ENCODE assay signal across 22 cellular contexts in the genomic region with DNA sequence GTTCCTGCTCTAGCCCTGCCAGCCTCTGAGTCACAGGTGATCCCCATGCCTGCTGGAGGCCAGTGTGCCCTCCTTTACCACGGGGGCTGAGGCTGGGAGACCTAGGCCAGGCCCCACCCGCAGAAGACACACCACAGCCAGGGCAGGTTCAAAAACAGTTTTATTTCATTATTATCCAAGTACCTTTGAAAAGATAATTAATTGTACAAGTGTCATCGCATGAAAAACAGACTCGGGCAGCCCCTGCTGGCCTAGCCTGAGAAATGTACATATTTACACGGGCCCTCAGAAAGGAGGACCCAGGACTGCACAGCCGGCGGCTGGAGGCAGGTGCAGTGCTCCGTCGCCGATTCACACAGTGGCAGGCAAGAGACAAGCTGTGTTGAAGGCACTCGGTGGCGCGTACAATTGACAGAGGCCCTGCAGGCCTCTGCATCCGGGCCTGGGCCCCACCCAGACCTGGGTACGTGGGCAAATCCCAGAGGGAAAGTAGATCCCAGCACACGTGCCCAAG. TPM values are rescaled to one million over a fixed set of nuclear protein-coding genes. Genes with fewer than 3 reads are reported as not detected.
DNase-seq lines count a peak whose midpoint lies in the region; ATAC-seq and TF ChIP-seq lines count a peak whose summit lies in the region.
"Had no signal": no experiment of that assay in that cellular context is flagged by ENCODE, and none has a peak within 500 bp of the region (broad histone marks: within the 10 kb centered on the region; RNA-seq: fewer than 3 reads in every experiment).

No MANE protein-coding gene starts in this region.

- H3K4me1 ChIP-seq in BE2C (no peaks in the 10 kb centered on the region), HEK293 (ENCODE audit: control insufficient read depth, insufficient read depth, low read length) (no peaks in the 10 kb centered on the region), neural progenitor cell (no peaks in the 10 kb centered on the region)
- H3K4me1 ChIP-seq: heart right ventricle, vagina had no signal

- no peaks in the 10 kb centered on the region for H3K4me1 Mint-ChIP-seq in activated T-helper 17 cell treated with anti-CD3 and anti-CD28 coated beads, Interleukin-2, amount 50 U/mL, for 72 hours
- H3K4me1 Mint-ChIP-seq in neural progenitor cell: no peaks in the 10 kb centered on the region
- H3K4me1 Mint-ChIP-seq: stimulated activated memory B cell treated with anti-CD40 and anti-IgM and Interleukin-4, amounts not matched to agents 10 μg/mL and 1 μg/mL and 100 μg/mL, for 72 hours had no signal

- no peak overlapping the region for H3K4me2 ChIP-seq in neural progenitor cell

- POLR2A ChIA-PET in HEK293 (lab: Yijun Ruan, JAX): interaction anchor here (0.7 kb wide), 1 partner anchor 63 kb away, joined by 3 read pairs; no protein-coding TSS in a partner anchor

- in situ Hi-C loops in astrocyte of the cerebellum (cut with HindIII; ENCODE audit: low sequenced_read_pairs): loop anchor here (5.0 kb wide), 1 partner anchor 40 kb away; no protein-coding TSS in a partner anchor

- no peaks in the 10 kb centered on the region for H3K27me3 ChIP-seq in BE2C
- peaks cover 2% of the 10 kb centered on the region for H3K27me3 ChIP-seq in neural progenitor cell
- H3K27me3 ChIP-seq: vagina had no signal

- H3K9me3 ChIP-seq in BE2C (no peaks in the 10 kb centered on the region), HEK293 (ENCODE audit: control insufficient read depth, insufficient read depth, low read depth, low read length) (no peaks in the 10 kb centered on the region), neural progenitor cell (ENCODE audit: low read depth) (no peaks in the 10 kb centered on the region)
- H3K9me3 ChIP-seq: heart right ventricle, vagina had no signal

- no peak overlapping the region for H3K27ac ChIP-seq in HEK293 (ENCODE audit: extremely low read depth, low read depth, low read length)
- H3K27ac ChIP-seq in neural progenitor cell: no peak overlapping the region
- H3K27ac ChIP-seq: cardiac muscle cell, heart right ventricle, vagina had no signal

- no peaks in the 10 kb centered on the region for H3K79me2 ChIP-seq in neural progenitor cell (ENCODE audit: low read depth)

- no peaks in the 10 kb centered on the region for H4K20me1 ChIP-seq in neural progenitor cell (ENCODE audit: low read depth)

- H3K27me3 Mint-ChIP-seq in activated T-helper 17 cell treated with anti-CD3 and anti-CD28 coated beads, Interleukin-2, amount 50 U/mL, for 72 hours: no peaks in the 10 kb centered on the region
- peaks cover 2% of the 10 kb centered on the region for H3K27me3 Mint-ChIP-seq in neural progenitor cell (ENCODE audit: insufficient read depth, low read depth)
- H3K27me3 Mint-ChIP-seq: naive B cell had no signal

- H3F3A ChIP-seq in neural progenitor cell (ENCODE audit: low read depth): no peaks in the 10 kb centered on the region

- peak; percentile 30; the same call in 1 of the 2 replicates for TF ChIP-seq CTCF in BE2C (IDR thresholded peaks at IDR 0.05; ENCODE audit: low read depth, low read length)
- TF ChIP-seq CTCF in HEK293 (tag by site-specific recombination; IDR thresholded peaks at IDR 0.05): no peak
- peak; percentile 17 for TF ChIP-seq CTCF in astrocyte of the cerebellum (IDR thresholded peaks at IDR 0.05; ENCODE audit: low read depth, low read length, missing control alignments)
- TF ChIP-seq CTCF in neural progenitor cell (IDR thresholded peaks at IDR 0.05): no peak

- intact Hi-C loops in head of caudate nucleus (cut with DNase I): no loop called here

- ATAC-seq in activated T-helper 17 cell treated with anti-CD3 and anti-CD28 coated beads, Interleukin-2, amount 50 U/mL, for 72 hours (replicated peaks): no peak
- ATAC-seq: activated CD8-positive, alpha-beta T cell treated with anti-CD3 and anti-CD28 coated beads, Interleukin-2, amount 10 ng/mL, durations not matched to agents 7 days and 5 days; HCT116; heart right ventricle; left lobe of liver; right cardiac atrium; stimulated activated memory B cell treated with anti-CD40 and anti-IgM and Interleukin-4, amounts not matched to agents 10 μg/mL and 1 μg/mL and 100 μg/mL, for 72 hours had no signal

- H3K27ac Mint-ChIP-seq in activated T-helper 17 cell treated with anti-CD3 and anti-CD28 coated beads, Interleukin-2, amount 50 U/mL, for 72 hours: no peak overlapping the region
- H3K27ac Mint-ChIP-seq in neural progenitor cell: no peak overlapping the region
- H3K27ac Mint-ChIP-seq: activated CD8-positive, alpha-beta T cell treated with anti-CD3 and anti-CD28 coated beads, Interleukin-2, amount 10 ng/mL, durations not matched to agents 7 days and 5 days; naive B cell; stimulated activated memory B cell treated with anti-CD40 and anti-IgM and Interleukin-4, amounts not matched to agents 10 μg/mL and 1 μg/mL and 100 μg/mL, for 72 hours had no signal

- H3K36me3 ChIP-seq in BE2C (peaks cover 30% of the 10 kb centered on the region), HEK293 (ENCODE audit: control insufficient read depth in 2 of 2, insufficient read depth in 1 of 2, low read length in 2 of 2) (peaks cover 0 to 63% of the 10 kb centered on the region in 2 experiments; a peak in 2 of 3 replicates), neural progenitor cell (no peaks in the 10 kb centered on the region)

- H2AFZ ChIP-seq in neural progenitor cell (replicated peaks): no peak overlapping the region

- H3K4me3 Mint-ChIP-seq in activated T-helper 17 cell treated with anti-CD3 and anti-CD28 coated beads, Interleukin-2, amount 50 U/mL, for 72 hours: no peak overlapping the region
- H3K4me3 Mint-ChIP-seq in neural progenitor cell: no peak overlapping the region
- H3K4me3 Mint-ChIP-seq: activated CD8-positive, alpha-beta T cell treated with anti-CD3 and anti-CD28 coated beads, Interleukin-2, amount 10 ng/mL, durations not matched to agents 7 days and 5 days; naive B cell; stimulated activated memory B cell treated with anti-CD40 and anti-IgM and Interleukin-4, amounts not matched to agents 10 μg/mL and 1 μg/mL and 100 μg/mL, for 72 hours had no signal

- CTCF ChIA-PET in HEK293 (lab: Yijun Ruan, JAX): interaction anchor here (0.6 kb wide), 1 partner anchor 32 kb away, joined by 3 read pairs; no protein-coding TSS in a partner anchor

- no peaks in the 10 kb centered on the region for H3K9me3 Mint-ChIP-seq in activated T-helper 17 cell treated with anti-CD3 and anti-CD28 coated beads, Interleukin-2, amount 50 U/mL, for 72 hours
- H3K9me3 Mint-ChIP-seq in neural progenitor cell: peaks cover 5% of the 10 kb centered on the region
- H3K9me3 Mint-ChIP-seq: naive B cell; stimulated activated memory B cell treated with anti-CD40 and anti-IgM and Interleukin-4, amounts not matched to agents 10 μg/mL and 1 μg/mL and 100 μg/mL, for 72 hours had no signal

- H3K4me3 ChIP-seq in BE2C (ENCODE audit: low read depth, low read length): no peak overlapping the region
- H3K4me3 ChIP-seq in HEK293 (ENCODE audit: low read depth, low read length): no peak overlapping the region
- no peak overlapping the region for H3K4me3 ChIP-seq in astrocyte of the cerebellum (ENCODE audit: low read depth, low read length)
- no peak overlapping the region for H3K4me3 ChIP-seq in neural progenitor cell
- H3K4me3 ChIP-seq: cardiac muscle cell, heart right ventricle, vagina had no signal

- DNase-seq in BE2C (peak; percentile 52), NCI-H2107 (lab: John Stamatoyannopoulos, UW) (peak; percentile 33), astrocyte of the cerebellum (ENCODE audit: low read depth) (no peak), head of caudate nucleus (no peak), neural progenitor cell (ENCODE audit: low spot score) (no peak), islet precursor cell (no peak)
- DNase-seq: activated CD8-positive, alpha-beta T cell treated with anti-CD3 and anti-CD28 coated beads, Interleukin-2, amount 10 ng/mL, durations not matched to agents 7 days and 5 days; activated naive CD4-positive, alpha-beta T cell treated with Interleukin-2 at 50 U/mL for 16 hours; AML-193; heart right ventricle; naive B cell; right cardiac atrium; stimulated activated CD4-positive, alpha-beta T cell treated with anti-CD3 and anti-CD28 coated beads, Interleukin-4, amount 100 ng/mL, for 24 hours; T-helper 9 cell had no signal

- peaks cover 19% of the 10 kb centered on the region for H3K36me3 Mint-ChIP-seq in activated T-helper 17 cell treated with anti-CD3 and anti-CD28 coated beads, Interleukin-2, amount 50 U/mL, for 72 hours (ENCODE audit: low read depth)
- peaks cover 10% of the 10 kb centered on the region for H3K36me3 Mint-ChIP-seq in neural progenitor cell

- no peak overlapping the region for H3K9ac ChIP-seq in neural progenitor cell

TF ChIP-seq in HEK293, 187 proteins besides CTCF, POLR2A, EP300 and RAD21 (continues in another document):
- TF ChIP-seq, protein P1, sequence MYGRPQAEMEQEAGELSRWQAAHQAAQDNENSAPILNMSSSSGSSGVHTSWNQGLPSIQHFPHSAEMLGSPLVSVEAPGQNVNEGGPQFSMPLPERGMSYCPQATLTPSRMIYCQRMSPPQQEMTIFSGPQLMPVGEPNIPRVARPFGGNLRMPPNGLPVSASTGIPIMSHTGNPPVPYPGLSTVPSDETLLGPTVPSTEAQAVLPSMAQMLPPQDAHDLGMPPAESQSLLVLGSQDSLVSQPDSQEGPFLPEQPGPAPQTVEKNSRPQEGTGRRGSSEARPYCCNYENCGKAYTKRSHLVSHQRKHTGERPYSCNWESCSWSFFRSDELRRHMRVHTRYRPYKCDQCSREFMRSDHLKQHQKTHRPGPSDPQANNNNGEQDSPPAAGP (tag by site-specific recombination; IDR thresholded peaks at IDR 0.05): no peak
- no peak for TF ChIP-seq ZNF239 (tag by site-specific recombination; IDR thresholded peaks at IDR 0.05)

RNA-seq across cellular contexts. Expression of a gene that starts 4.4 kb away (rescaled TPM):
- polyA plus RNA-seq in BE2C (2012; ENCODE audit: insufficient read depth, insufficient read length, low read depth): 30.9 TPM
- total RNA-seq in activated T-helper 17 cell treated with anti-CD3 and anti-CD28 coated beads, Interleukin-2, amount 50 U/mL, for 72 hours: not detected
- total RNA-seq in neural progenitor cell (ENCODE audit: low replicate concordance): 0.53 TPM in 1 of 2 replicates, not detected in the other
- total RNA-seq: activated CD8-positive, alpha-beta T cell treated with anti-CD3 and anti-CD28 coated beads, Interleukin-2, amount 10 ng/mL, durations not matched to agents 7 days and 5 days; vagina had no signal

RNA-seq across cellular contexts. Expression of a gene that starts 7.0 kb away (rescaled TPM):
- polyA plus RNA-seq in BE2C (2012; ENCODE audit: insufficient read depth, insufficient read length, low read depth): 25.3 TPM
- total RNA-seq in activated T-helper 17 cell treated with anti-CD3 and anti-CD28 coated beads, Interleukin-2, amount 50 U/mL, for 72 hours: not detected
- total RNA-seq in neural progenitor cell (ENCODE audit: low replicate concordance): 0.84 TPM in 1 of 2 replicates, not detected in the other
- total RNA-seq: activated CD8-positive, alpha-beta T cell treated with anti-CD3 and anti-CD28 coated beads, Interleukin-2, amount 10 ng/mL, durations not matched to agents 7 days and 5 days; RPMI7951; vagina had no signal

RNA-seq across cellular contexts. Expression of a gene that starts 11.6 kb away (rescaled TPM):
- polyA plus RNA-seq in BE2C (2012; ENCODE audit: insufficient read depth, insufficient read length, low read depth): 29.9 TPM
- total RNA-seq in activated T-helper 17 cell treated with anti-CD3 and anti-CD28 coated beads, Interleukin-2, amount 50 U/mL, for 72 hours: under 1 TPM in 1 of 2 donors, not detected in 1; 0.11 TPM
- total RNA-seq in neural progenitor cell (ENCODE audit: low replicate concordance): 0.52 and 0.96 TPM in 2 replicates
- total RNA-seq: activated CD8-positive, alpha-beta T cell treated with anti-CD3 and anti-CD28 coated beads, Interleukin-2, amount 10 ng/mL, durations not matched to agents 7 days and 5 days; RPMI7951 had no signal

RNA-seq across cellular contexts. Expression of a gene that starts 52.7 kb away (rescaled TPM):
- polyA plus RNA-seq in BE2C (2012; ENCODE audit: insufficient read depth, insufficient read length, low read depth): 92.3 TPM
- 1 to 10 TPM; 4.0 to 6.8 TPM for total RNA-seq in activated T-helper 17 cell treated with anti-CD3 and anti-CD28 coated beads, Interleukin-2, amount 50 U/mL, for 72 hours
- total RNA-seq in neural progenitor cell (ENCODE audit: low replicate concordance): 115 and 159 TPM in 2 replicates

RNA-seq across cellular contexts. Expression of a gene that starts 58.1 kb away (rescaled TPM):
- 147 TPM for polyA plus RNA-seq in BE2C (2012; ENCODE audit: insufficient read depth, insufficient read length, low read depth)
- total RNA-seq in activated T-helper 17 cell treated with anti-CD3 and anti-CD28 coated beads, Interleukin-2, amount 50 U/mL, for 72 hours: 10 to 100 TPM; 54.8 to 65.4 TPM
- 198 and 231 TPM in 2 replicates for total RNA-seq in neural progenitor cell (ENCODE audit: low replicate concordance)

Comparison
In these comparisons a context has a peak if more than half of its experiments do, and no peak if none do; other contexts are left out.
1. DNase-seq: peak in BE2C (single experiment) and NCI-H2107 (single experiment); none in astrocyte of the cerebellum (single experiment), head of caudate nucleus (0 of 42), neural progenitor cell (single experiment) and islet precursor cell (single experiment).
2. CTCF ChIP-seq: peak in BE2C (single experiment) and astrocyte of the cerebellum (single experiment); none in HEK293 (single experiment) and neural progenitor cell (single experiment).